Comparison of ENCODE assay signal across 23 cellular contexts in the genomic region with DNA sequence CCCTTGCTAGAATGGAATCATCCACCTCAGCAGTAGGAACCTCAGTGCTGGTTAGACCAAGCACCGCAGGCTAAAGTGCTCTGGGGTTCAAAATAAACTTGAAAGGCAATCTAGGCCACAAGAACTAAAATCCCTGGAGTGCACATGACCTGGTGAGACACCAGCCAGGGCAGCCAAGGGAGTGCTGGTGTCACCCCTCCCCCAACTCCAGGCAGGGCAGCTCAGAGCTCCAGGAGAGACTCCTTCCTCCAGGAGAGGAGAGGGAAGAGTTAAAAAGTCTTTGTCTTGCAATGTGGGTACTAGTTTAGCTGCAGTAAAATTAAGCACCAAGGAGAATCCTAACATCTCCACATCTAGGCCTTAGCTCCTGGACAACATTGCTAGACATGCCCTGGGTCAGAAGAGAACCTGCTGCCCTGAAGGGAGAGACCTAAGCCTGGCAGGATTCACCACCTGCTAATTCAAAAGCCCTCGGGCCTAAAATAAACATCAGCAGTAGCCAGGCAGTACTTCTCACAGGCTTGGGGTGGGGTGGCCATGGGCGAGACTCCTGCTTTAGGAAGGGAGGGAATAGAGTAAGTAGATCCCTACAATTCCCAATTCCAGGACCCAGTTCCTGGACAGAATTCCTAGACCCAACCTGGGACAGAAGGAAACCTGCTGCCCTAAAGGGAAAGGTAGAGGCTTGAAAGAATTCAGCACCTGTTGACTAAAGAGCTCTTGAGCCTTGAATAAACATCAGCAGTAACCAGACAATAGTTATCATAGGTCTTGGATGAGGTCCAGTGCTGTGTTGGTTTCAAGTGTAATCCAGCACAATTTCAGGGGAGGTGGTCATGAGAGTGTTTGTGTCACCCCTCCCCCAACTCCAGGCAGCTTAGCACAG. TPM values are rescaled to one million over a fixed set of nuclear protein-coding genes. Genes with fewer than 3 reads are reported as not detected.
DNase-seq lines count a peak whose midpoint lies in the region; ATAC-seq and TF ChIP-seq lines count a peak whose summit lies in the region.
"Had no signal": no experiment of that assay in that cellular context is flagged by ENCODE, and none has a peak within 500 bp of the region (broad histone marks: within the 10 kb centered on the region; RNA-seq: fewer than 3 reads in every experiment).

No MANE protein-coding gene starts in this region.

- no peak overlapping the region for H3K4me3 ChIP-seq in upper lobe of right lung
- H3K4me3 ChIP-seq: hepatocyte, tibial nerve had no signal

- H3K4me1 ChIP-seq in upper lobe of right lung: no peaks in the 10 kb centered on the region
- H3K4me1 ChIP-seq: tibial nerve had no signal

- TF ChIP-seq CTCF in upper lobe of right lung (IDR thresholded peaks at IDR 0.05): no peak

- H3K27me3 ChIP-seq in upper lobe of right lung: no peaks in the 10 kb centered on the region
- H3K27me3 ChIP-seq: hepatocyte, tibial nerve had no signal

- H3K27ac ChIP-seq in upper lobe of right lung: no peak overlapping the region
- H3K27ac ChIP-seq: hepatocyte, tibial nerve had no signal

- no peaks in the 10 kb centered on the region for H3K36me3 ChIP-seq in upper lobe of right lung
- H3K36me3 ChIP-seq: tibial nerve had no signal

- intact Hi-C loops in upper lobe of right lung (cut with DNase I): no loop called here

- no peaks in the 10 kb centered on the region for H3K9me3 ChIP-seq in upper lobe of right lung
- H3K9me3 ChIP-seq: tibial nerve had no signal

- DNase-seq in NCI-H146 (lab: John Stamatoyannopoulos, UW) (peak; percentile 20), NCI-H146 treated with DMSO at 0.1 percent for 48 hours (lab: John Stamatoyannopoulos, UW; ENCODE audit: unreplicated experiment) (no peak), NCI-H2107 (lab: John Stamatoyannopoulos, UW) (peak; percentile 74), SHP77 treated with DMSO at 0.1 percent for 48 hours (lab: John Stamatoyannopoulos, UW) (peak; percentile 94), upper lobe of right lung (no peak), KG1 (lab: John Stamatoyannopoulos, UW) (no peak), erythroblast (lab: John Stamatoyannopoulos, UW) (no peak), hepatic stellate cell (ENCODE audit: low spot score) (no peak)
- DNase-seq: 8988T; activated CD4-positive, alpha-beta T cell treated with anti-CD3 and anti-CD28 coated beads for 1 hour; activated effector memory CD4-positive, alpha-beta T cell treated with anti-CD3 and anti-CD28 coated beads, Interleukin-2, amount 50 U/mL, for 16 hours; amniotic stem cell; C1 segment of cervical spinal cord; effector memory CD4-positive, alpha-beta T cell; kidney glomerular epithelial cell; NCI-H2227 treated with DMSO at 0.1 percent for 48 hours; retina; stimulated activated naive B cell treated with anti-CD40 and anti-IgM and Interleukin-4, amounts not matched to agents 10 μg/mL and 1 μg/mL and 100 μg/mL, for 72 hours had no signal

- peak; percentile 75 for ATAC-seq in upper lobe of right lung
- ATAC-seq: stimulated activated naive B cell treated with anti-CD40 and anti-IgM and Interleukin-4, amounts not matched to agents 10 μg/mL and 1 μg/mL and 100 μg/mL, for 72 hours had no signal

- no peak for TF ChIP-seq POLR2A in erythroblast (IDR thresholded peaks at IDR 0.05; ENCODE audit: low read length)

RNA-seq across cellular contexts. Expression of a gene that starts 25.8 kb away (rescaled TPM):
- not detected for total RNA-seq in upper lobe of right lung
- total RNA-seq: tibial nerve had no signal

RNA-seq across cellular contexts. Expression of a gene that starts 49.7 kb away (rescaled TPM):
- total RNA-seq in upper lobe of right lung: not detected
- total RNA-seq: mesothelial cell of epicardium, neural crest cell, SK-MEL-5, tibial nerve had no signal

Comparison
In these comparisons a context has a peak if more than half of its experiments do, and no peak if none do; other contexts are left out.
1. DNase-seq: peak in NCI-H146 (single experiment), NCI-H2107 (single experiment) and SHP77 treated with DMSO at 0.1 percent for 48 hours (single experiment); none in NCI-H146 treated with DMSO at 0.1 percent for 48 hours (single experiment), upper lobe of right lung (single experiment), KG1 (single experiment), erythroblast (0 of 2) and hepatic stellate cell (single experiment).